In the genomic region with DNA sequence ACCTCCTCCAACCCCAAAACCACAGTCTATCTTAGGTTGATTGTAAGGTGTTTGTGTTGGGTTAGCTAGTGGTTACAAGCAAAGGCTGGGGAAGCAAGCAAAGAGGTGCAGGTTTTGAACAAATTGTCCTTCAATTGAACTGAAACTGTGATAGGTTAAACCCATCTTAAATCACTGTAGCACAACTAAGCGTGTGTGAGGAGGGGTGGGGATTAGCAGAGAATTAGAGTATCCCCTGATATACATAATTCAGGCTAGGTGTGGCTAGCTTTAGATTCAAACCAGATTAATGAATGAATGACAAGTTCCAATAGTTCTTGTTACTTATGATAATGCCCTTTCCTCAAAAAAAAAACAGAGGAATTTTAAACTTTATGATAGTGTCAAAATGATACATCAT, we compare ENCODE assay signal across 24 cellular contexts.
"Had no signal": no experiment of that assay in that cellular context is flagged by ENCODE, and none has a peak within 500 bp of the region (broad histone marks: within the 10 kb centered on the region; RNA-seq: fewer than 3 reads in every experiment).

No MANE protein-coding gene starts in this region.

- H3K27me3 Mint-ChIP-seq: dendritic cell treated with granulocyte-macrophage colony-stimulating factor and Interleukin-4, amounts not matched to agents 40 ng/mL and 50 ng/mL, for 4 days; effector memory CD8-positive, alpha-beta T cell had no signal

- H3K36me3 Mint-ChIP-seq: immature natural killer cell, mesothelial cell of epicardium, naive B cell had no signal

- H3K27ac Mint-ChIP-seq: dendritic cell treated with granulocyte-macrophage colony-stimulating factor and Interleukin-4, amounts not matched to agents 40 ng/mL and 50 ng/mL, for 4 days; effector memory CD8-positive, alpha-beta T cell; endodermal cell; immature natural killer cell; mesothelial cell of epicardium; naive B cell had no signal

- H3K4me3 Mint-ChIP-seq: dendritic cell treated with granulocyte-macrophage colony-stimulating factor and Interleukin-4, amounts not matched to agents 40 ng/mL and 50 ng/mL, for 4 days; effector memory CD8-positive, alpha-beta T cell; endodermal cell; immature natural killer cell; mesothelial cell of epicardium; naive B cell had no signal

- DNase-seq: colonic mucosa; cortex of kidney; effector CD8-positive, alpha-beta T cell; effector memory CD8-positive, alpha-beta T cell; endodermal cell; erythroblast; esophagus squamous epithelium; foreskin fibroblast; foreskin melanocyte; gastrocnemius medialis; heart left ventricle; immature natural killer cell; islet precursor cell; kidney; kidney glomerular epithelial cell; left cardiac atrium; left lung; left ventricle myocardium superior; lower lobe of right lung; mesenchymal stem cell; mucosa of descending colon; naive B cell had no signal

- H3K4me1 Mint-ChIP-seq: endodermal cell, immature natural killer cell, mesothelial cell of epicardium, naive B cell had no signal
